Comparison of ENCODE assay signal across 9 cellular contexts in the genomic region with DNA sequence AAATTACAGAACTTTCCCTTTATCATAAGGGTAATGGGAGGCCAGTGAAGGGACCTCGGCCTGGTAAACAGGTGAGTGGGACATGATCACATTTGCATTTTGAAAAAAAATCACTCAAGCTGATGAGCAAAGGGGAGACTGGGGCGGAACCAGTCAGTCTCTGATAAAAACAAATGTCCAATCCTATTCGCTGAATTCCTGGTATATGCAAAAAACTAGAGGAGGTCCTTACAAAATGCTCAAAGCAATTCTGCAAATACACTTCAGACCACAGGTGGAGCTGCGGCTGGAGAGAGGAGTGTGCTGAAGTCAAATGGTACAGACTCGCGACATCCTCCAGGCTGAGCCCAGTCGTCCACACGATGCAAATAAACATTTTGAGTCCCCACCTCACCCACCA.
DNase-seq lines count a peak whose midpoint lies in the region; ATAC-seq and TF ChIP-seq lines count a peak whose summit lies in the region.
"Had no signal": no experiment of that assay in that cellular context is flagged by ENCODE, and none has a peak within 500 bp of the region (broad histone marks: within the 10 kb centered on the region; RNA-seq: fewer than 3 reads in every experiment).

No MANE protein-coding gene starts in this region.

- H3K4me3 Mint-ChIP-seq in GM23338 (no peak overlapping the region), activated B cell treated with CpG ODN at 0.5 μM for 24 hours (peak overlapping the region; percentile 42), immature natural killer cell (peak overlapping the region in 3 of 5 donors; percentile 27 to 60 (median 29)), osteocyte (ENCODE audit: unreplicated experiment) (no peak overlapping the region)

- H3K27me3 Mint-ChIP-seq in GM23338 (ENCODE audit: insufficient read depth, low read depth, poor library complexity) (no peaks in the 10 kb centered on the region), activated B cell treated with CpG ODN at 0.5 μM for 24 hours (no peaks in the 10 kb centered on the region), immature natural killer cell (ENCODE audit: low read depth in 3 of 3) (peaks cover 3 to 4% (median 3%) of the 10 kb centered on the region in 3 donors), osteocyte (ENCODE audit: unreplicated experiment) (no peaks in the 10 kb centered on the region)

- H3K9me3 Mint-ChIP-seq in GM23338 (no peaks in the 10 kb centered on the region), activated B cell treated with CpG ODN at 0.5 μM for 24 hours (peaks cover 4% of the 10 kb centered on the region), immature natural killer cell (no peaks in the 10 kb centered on the region), osteocyte (ENCODE audit: unreplicated experiment) (no peaks in the 10 kb centered on the region)

- intact Hi-C loops in activated B cell treated with CpG ODN at 0.5 μM for 24 hours (cut with micrococcal nuclease) = loop anchor here (2.0 to 5.0 kb wide), 2 partner anchors 18 to 95 kb away; no protein-coding TSS in a partner anchor

- no peaks in the 10 kb centered on the region for H3K36me3 ChIP-seq in GM23338 (ENCODE audit: insufficient read depth)

- no peak overlapping the region for H3K4me2 ChIP-seq in GM23338

- H3K4me3 ChIP-seq in AG09309 (ENCODE audit: control insufficient read depth, low read depth, low read length) (no peak overlapping the region), GM23338 (no peak overlapping the region)

- H3K4me1 ChIP-seq in GM23338 (ENCODE audit: insufficient read depth) = no peaks in the 10 kb centered on the region; the same call in 1 of the 2 replicates

- no peaks in the 10 kb centered on the region for H3K36me3 Mint-ChIP-seq in GM23338 (ENCODE audit: low read depth)
- no peaks in the 10 kb centered on the region for H3K36me3 Mint-ChIP-seq in activated B cell treated with CpG ODN at 0.5 μM for 24 hours (ENCODE audit: low read depth)
- peaks cover 0 to 2% (median 0%) of the 10 kb centered on the region in 3 donors for H3K36me3 Mint-ChIP-seq in immature natural killer cell
- no peaks in the 10 kb centered on the region for H3K36me3 Mint-ChIP-seq in osteocyte (ENCODE audit: unreplicated experiment)

- H3K4me1 Mint-ChIP-seq in GM23338 (peaks cover 11% of the 10 kb centered on the region), activated B cell treated with CpG ODN at 0.5 μM for 24 hours (peaks cover 82% of the 10 kb centered on the region), immature natural killer cell (peaks cover 64 to 66% of the 10 kb centered on the region in 2 donors), osteocyte (ENCODE audit: unreplicated experiment) (peaks cover 28% of the 10 kb centered on the region)

- no peak overlapping the region for H2AFZ ChIP-seq in GM23338

- H3K27me3 ChIP-seq in GM23338 (ENCODE audit: insufficient read depth) = no peaks in the 10 kb centered on the region

- no peaks in the 10 kb centered on the region for H3K79me2 ChIP-seq in GM23338 (replicated peaks; ENCODE audit: insufficient read depth)

- H3K27ac ChIP-seq in GM23338 (ENCODE audit: low read depth) = no peak overlapping the region

- peak; percentile 7 for TF ChIP-seq CTCF in AG09309 (IDR thresholded peaks at IDR 0.05; ENCODE audit: control insufficient read depth, insufficient read depth, low read depth, low read length, missing control alignments)
- peak; percentile 46 to 53 for TF ChIP-seq CTCF in GM23338 (conservative IDR thresholded peaks at IDR 0.05; ENCODE audit: low read depth in 2 of 2)
- TF ChIP-seq CTCF in activated B cell treated with CpG ODN at 0.5 μM for 24 hours (IDR thresholded peaks at IDR 0.05) = no peak
- TF ChIP-seq CTCF in osteocyte (IDR thresholded peaks at IDR 0.05) = no peak

- 0 out of 2 replicates have a peak, but pooled peaks cover 5% of the 10 kb centered on the region for H4K20me1 ChIP-seq in GM23338 (replicated peaks; ENCODE audit: insufficient read depth)

- H3F3A ChIP-seq in GM23338 (replicated peaks; ENCODE audit: low read depth) = no peaks in the 10 kb centered on the region

- POLR2A ChIA-PET in activated B cell treated with CpG ODN at 0.5 μM for 24 hours (lab: Charles Lee) = interaction anchor here (0.7 to 2.1 kb wide), 8 partner anchors 10 to 287 kb away, joined by 3 to 13 read pairs (median 4); a partner anchor contains a TSS

- H3K27ac Mint-ChIP-seq in GM23338 (no peak overlapping the region), activated B cell treated with CpG ODN at 0.5 μM for 24 hours (peak overlapping the region; percentile 81), immature natural killer cell (peak overlapping the region; percentile 2 to 97 (median 82)), osteocyte (ENCODE audit: unreplicated experiment) (no peak overlapping the region)

- no peak for DNase-seq in AG09309 (ENCODE audit: low read depth)
- DNase-seq in GM23338 (ENCODE audit: low spot score) = peak; percentile 79
- no peak for DNase-seq in activated B cell treated with CpG ODN at 0.5 μM for 24 hours
- DNase-seq in immature natural killer cell = peak in 1 of 3 donors; percentile 24
- no peak for DNase-seq in SK-N-DZ (ENCODE audit: low spot score)
- DNase-seq in osteocyte (ENCODE audit: extremely low spot score, unreplicated experiment) = no peak
- DNase-seq in HK-2 (ENCODE audit: unreplicated experiment) = no peak
- no peak for DNase-seq in EL
- DNase-seq: activated gamma-delta T cell had no signal

- H3K9me2 ChIP-seq in GM23338 (ENCODE audit: insufficient read depth) = no peaks in the 10 kb centered on the region

- ATAC-seq in GM23338 = peak; percentile 91
- ATAC-seq in activated B cell treated with CpG ODN at 0.5 μM for 24 hours (ENCODE audit: low read depth) = peak; percentile 54

- CTCF ChIA-PET in activated B cell treated with CpG ODN at 0.5 μM for 24 hours (lab: Charles Lee) = interaction anchor here (2.0 to 3.1 kb wide), 2 partner anchors 20 to 26 kb away, joined by 13 to 17 read pairs; no protein-coding TSS in a partner anchor

TF ChIP-seq in GM23338, 12 proteins besides CTCF, POLR2A, EP300 and RAD21:
- no peak for TF ChIP-seq ZNF114 (CRISPR knock-in tag; IDR thresholded peaks at IDR 0.05)
- no peak for TF ChIP-seq POLR2AphosphoS5 (IDR thresholded peaks at IDR 0.05; ENCODE audit: low read depth)
- TF ChIP-seq, protein P1, sequence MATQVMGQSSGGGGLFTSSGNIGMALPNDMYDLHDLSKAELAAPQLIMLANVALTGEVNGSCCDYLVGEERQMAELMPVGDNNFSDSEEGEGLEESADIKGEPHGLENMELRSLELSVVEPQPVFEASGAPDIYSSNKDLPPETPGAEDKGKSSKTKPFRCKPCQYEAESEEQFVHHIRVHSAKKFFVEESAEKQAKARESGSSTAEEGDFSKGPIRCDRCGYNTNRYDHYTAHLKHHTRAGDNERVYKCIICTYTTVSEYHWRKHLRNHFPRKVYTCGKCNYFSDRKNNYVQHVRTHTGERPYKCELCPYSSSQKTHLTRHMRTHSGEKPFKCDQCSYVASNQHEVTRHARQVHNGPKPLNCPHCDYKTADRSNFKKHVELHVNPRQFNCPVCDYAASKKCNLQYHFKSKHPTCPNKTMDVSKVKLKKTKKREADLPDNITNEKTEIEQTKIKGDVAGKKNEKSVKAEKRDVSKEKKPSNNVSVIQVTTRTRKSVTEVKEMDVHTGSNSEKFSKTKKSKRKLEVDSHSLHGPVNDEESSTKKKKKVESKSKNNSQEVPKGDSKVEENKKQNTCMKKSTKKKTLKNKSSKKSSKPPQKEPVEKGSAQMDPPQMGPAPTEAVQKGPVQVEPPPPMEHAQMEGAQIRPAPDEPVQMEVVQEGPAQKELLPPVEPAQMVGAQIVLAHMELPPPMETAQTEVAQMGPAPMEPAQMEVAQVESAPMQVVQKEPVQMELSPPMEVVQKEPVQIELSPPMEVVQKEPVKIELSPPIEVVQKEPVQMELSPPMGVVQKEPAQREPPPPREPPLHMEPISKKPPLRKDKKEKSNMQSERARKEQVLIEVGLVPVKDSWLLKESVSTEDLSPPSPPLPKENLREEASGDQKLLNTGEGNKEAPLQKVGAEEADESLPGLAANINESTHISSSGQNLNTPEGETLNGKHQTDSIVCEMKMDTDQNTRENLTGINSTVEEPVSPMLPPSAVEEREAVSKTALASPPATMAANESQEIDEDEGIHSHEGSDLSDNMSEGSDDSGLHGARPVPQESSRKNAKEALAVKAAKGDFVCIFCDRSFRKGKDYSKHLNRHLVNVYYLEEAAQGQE (IDR thresholded peaks at IDR 0.05; ENCODE audit: unreplicated experiment) = no peak
- TF ChIP-seq ZNF331 (CRISPR knock-in tag; IDR thresholded peaks at IDR 0.05; ENCODE audit: low read depth) = no peak
- TF ChIP-seq EZH2phosphoT487 (IDR thresholded peaks at IDR 0.05; ENCODE audit: unreplicated experiment) = no peak
TF ChIP-seq in GM23338: peak in this region for 0.

Comparison
In these comparisons a context has a peak if more than half of its experiments do, and no peak if none do; other contexts are left out.
1. CTCF ChIP-seq: peak in AG09309 (single experiment) and GM23338 (2 of 2); none in activated B cell treated with CpG ODN at 0.5 μM for 24 hours (single experiment) and osteocyte (single experiment).
2. H3K27ac Mint-ChIP-seq: peak in activated B cell treated with CpG ODN at 0.5 μM for 24 hours (single experiment) and immature natural killer cell (6 of 6); none in GM23338 (single experiment) and osteocyte (single experiment).
3. H3K4me3 Mint-ChIP-seq: peak in activated B cell treated with CpG ODN at 0.5 μM for 24 hours (single experiment) and immature natural killer cell (3 of 5); none in GM23338 (single experiment) and osteocyte (single experiment).